8 cellular contexts compared by ENCODE assay signal in the genomic region with DNA sequence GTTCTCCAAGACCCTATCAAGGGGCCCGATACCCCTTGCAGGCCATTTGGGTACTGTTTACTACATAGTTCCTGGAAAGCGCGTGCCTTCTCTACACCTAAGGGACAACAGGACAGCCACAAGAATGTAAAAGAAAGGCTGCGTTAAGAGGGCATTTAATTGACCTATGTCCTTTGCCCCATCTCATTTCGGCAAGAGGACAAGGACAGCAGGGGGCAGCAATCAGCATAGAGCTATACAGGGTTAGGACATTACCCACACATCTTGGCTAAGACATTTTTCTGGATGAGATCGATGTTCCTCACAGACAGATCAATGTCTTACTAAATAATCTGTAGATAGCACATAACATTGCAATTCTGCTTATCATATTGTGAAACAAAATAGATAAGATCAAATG. TPM values are rescaled to one million over a fixed set of nuclear protein-coding genes. Genes with fewer than 3 reads are reported as not detected.
DNase-seq lines count a peak whose midpoint lies in the region; ATAC-seq and TF ChIP-seq lines count a peak whose summit lies in the region.

No MANE protein-coding gene starts in this region.

- H3K36me3 Mint-ChIP-seq in activated CD8-positive, alpha-beta memory T cell treated with anti-CD3 and anti-CD28 coated beads, Interleukin-2, amount 10 ng/mL, durations not matched to agents 7 days and 5 days = no peaks in the 10 kb centered on the region
- no peaks in the 10 kb centered on the region for H3K36me3 Mint-ChIP-seq in mesothelial cell of epicardium

- TF ChIP-seq CTCF in mesothelial cell of epicardium (IDR thresholded peaks at IDR 0.05; ENCODE audit: unreplicated experiment) = no peak

- peaks cover 30% of the 10 kb centered on the region for H3K27me3 Mint-ChIP-seq in activated CD8-positive, alpha-beta memory T cell treated with anti-CD3 and anti-CD28 coated beads, Interleukin-2, amount 10 ng/mL, durations not matched to agents 7 days and 5 days
- H3K27me3 Mint-ChIP-seq in mesothelial cell of epicardium (ENCODE audit: low read depth) = peaks cover 9% of the 10 kb centered on the region

- no peak overlapping the region for H3K27ac Mint-ChIP-seq in activated CD8-positive, alpha-beta memory T cell treated with anti-CD3 and anti-CD28 coated beads, Interleukin-2, amount 10 ng/mL, durations not matched to agents 7 days and 5 days
- H3K27ac Mint-ChIP-seq in mesothelial cell of epicardium = no peak overlapping the region

- ATAC-seq in activated CD8-positive, alpha-beta memory T cell treated with anti-CD3 and anti-CD28 coated beads, Interleukin-2, amount 10 ng/mL, durations not matched to agents 7 days and 5 days = no peak
- ATAC-seq in HG03045 (IDR thresholded peaks at IDR 0.05; ENCODE audit: unreplicated experiment) = no peak

- no peak overlapping the region for H3K4me3 Mint-ChIP-seq in activated CD8-positive, alpha-beta memory T cell treated with anti-CD3 and anti-CD28 coated beads, Interleukin-2, amount 10 ng/mL, durations not matched to agents 7 days and 5 days
- H3K4me3 Mint-ChIP-seq in mesothelial cell of epicardium = no peak overlapping the region

- no peaks in the 10 kb centered on the region for H3K9me3 Mint-ChIP-seq in activated CD8-positive, alpha-beta memory T cell treated with anti-CD3 and anti-CD28 coated beads, Interleukin-2, amount 10 ng/mL, durations not matched to agents 7 days and 5 days (ENCODE audit: low read depth)
- no peaks in the 10 kb centered on the region for H3K9me3 Mint-ChIP-seq in mesothelial cell of epicardium

- CTCF ChIA-PET in activated CD8-positive, alpha-beta memory T cell treated with anti-CD3 and anti-CD28 coated beads, Interleukin-2, amount 10 ng/mL, durations not matched to agents 7 days and 5 days (lab: Charles Lee) = interaction anchor here (1.0 kb wide), 1 partner anchor 15 kb away, joined by 3 read pairs; no protein-coding TSS in a partner anchor

- peak; percentile 0 for DNase-seq in NCI-H2171 treated with DMSO at 0.1 percent for 48 hours (lab: John Stamatoyannopoulos, UW)
- no peak for DNase-seq in NCI-H2171 (lab: John Stamatoyannopoulos, UW)
- peak; percentile 51 for DNase-seq in MV-4-11 (lab: John Stamatoyannopoulos, UW)
- peak; percentile 60 for DNase-seq in activated CD8-positive, alpha-beta memory T cell treated with anti-CD3 and anti-CD28 coated beads, Interleukin-2, amount 10 ng/mL, durations not matched to agents 7 days and 5 days
- DNase-seq in glomerular visceral epithelial cell (ENCODE audit: extremely low spot score) = peak; percentile 9
- DNase-seq in stimulated activated CD8-positive, alpha-beta memory T cell treated with anti-CD3 and anti-CD28 coated beads, Interleukin-2, amount 100 ng/mL, for 48 hours (ENCODE audit: low read depth in 2 of 2) = peak; percentile 33 to 40
- DNase-seq in mesothelial cell of epicardium (ENCODE audit: low spot score in 2 of 2, unreplicated experiment in 2 of 2) = no peak

- H3K4me1 Mint-ChIP-seq in activated CD8-positive, alpha-beta memory T cell treated with anti-CD3 and anti-CD28 coated beads, Interleukin-2, amount 10 ng/mL, durations not matched to agents 7 days and 5 days = no peaks in the 10 kb centered on the region
- H3K4me1 Mint-ChIP-seq in mesothelial cell of epicardium = peaks cover 4% of the 10 kb centered on the region

RNA-seq across cellular contexts. Expression of a gene that starts 41.2 kb away (rescaled TPM):
- total RNA-seq in activated CD8-positive, alpha-beta memory T cell treated with anti-CD3 and anti-CD28 coated beads, Interleukin-2, amount 10 ng/mL, durations not matched to agents 7 days and 5 days = not detected
- total RNA-seq in mesothelial cell of epicardium = 0.34 to 0.58 TPM (median 0.53 TPM) in 3 replicates

Comparison
In these comparisons a context has a peak if more than half of its experiments do, and no peak if none do; other contexts are left out.
1. DNase-seq: peak in NCI-H2171 treated with DMSO at 0.1 percent for 48 hours (single experiment), MV-4-11 (single experiment), activated CD8-positive, alpha-beta memory T cell treated with anti-CD3 and anti-CD28 coated beads, Interleukin-2, amount 10 ng/mL, durations not matched to agents 7 days and 5 days (single experiment), glomerular visceral epithelial cell (single experiment) and stimulated activated CD8-positive, alpha-beta memory T cell treated with anti-CD3 and anti-CD28 coated beads, Interleukin-2, amount 100 ng/mL, for 48 hours (2 of 2); none in NCI-H2171 (single experiment) and mesothelial cell of epicardium (0 of 2).